Comparison of ENCODE assay signal across 2 cellular contexts in genomic region chr20:63730189-63730733, GRCh38. TPM values are rescaled to one million over a fixed set of nuclear protein-coding genes. Genes with fewer than 3 reads are reported as not detected.
"Had no signal": no experiment of that assay in that cellular context is flagged by ENCODE, and none has a peak within 500 bp of the region (broad histone marks: within the 10 kb centered on the region; RNA-seq: fewer than 3 reads in every experiment).

No MANE protein-coding gene starts in this region.

RNA-seq across cellular contexts. Expression of gene TNFRSF6B, which starts 33.8 kb away (rescaled TPM):
- total RNA-seq: endodermal cell, T-helper 17 cell had no signal
